ENCODE assay signal across 8 cellular contexts in the genomic region with DNA sequence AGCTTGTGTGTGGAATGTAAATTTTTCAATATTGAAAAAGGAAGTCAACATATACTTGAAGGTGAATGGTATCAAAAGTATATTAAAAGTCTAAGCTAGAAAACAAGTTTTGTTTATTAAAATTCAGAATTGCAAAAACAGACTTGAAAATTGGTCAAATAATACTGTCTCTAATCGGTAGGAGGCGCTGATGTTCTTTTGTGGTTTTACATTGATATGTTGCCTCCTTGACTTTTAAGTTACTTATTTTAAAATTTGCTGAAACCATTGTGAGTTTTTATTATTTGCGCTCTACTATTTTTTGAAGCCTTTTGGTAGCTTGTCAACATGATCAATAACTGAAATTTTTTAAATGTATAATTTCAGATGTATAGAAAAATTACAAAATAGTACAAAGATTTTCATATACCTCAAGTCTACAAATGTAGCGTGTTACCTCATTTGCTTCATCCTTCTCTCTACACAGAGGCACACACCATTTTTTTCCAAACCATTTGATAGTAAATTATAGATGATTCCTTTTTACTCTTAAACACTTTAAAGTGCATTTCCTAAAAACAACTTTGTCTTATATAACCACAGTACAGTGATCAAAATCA. TPM values are rescaled to one million over a fixed set of nuclear protein-coding genes. Genes with fewer than 3 reads are reported as not detected.
DNase-seq lines count a peak whose midpoint lies in the region; ATAC-seq, FAIRE-seq and TF ChIP-seq lines count a peak whose summit lies in the region.

No MANE protein-coding gene starts in this region.

- H3K36me3 ChIP-seq in heart right ventricle (peaks cover 0 to 97% (median 17%) of the 10 kb centered on the region in 9 donors), uterus (no peaks in the 10 kb centered on the region)

- FAIRE-seq in GM12891 (lab: Jason Lieb, UNC): no peak

- H3K9me3 ChIP-seq in heart right ventricle: no peaks in the 10 kb centered on the region
- H3K9me3 ChIP-seq in uterus: no peaks in the 10 kb centered on the region

- H3K27ac ChIP-seq in heart right ventricle: peak overlapping the region in 2 of 10 donors; percentile 5 to 15
- H3K27ac ChIP-seq in uterus: no peak overlapping the region

- DNase-seq in heart right ventricle (peak in 1 of 2 donors; percentile 39), left cardiac atrium (no peak), inferior parietal cortex (ENCODE audit: extremely low spot score) (peak; percentile 60), uterus (no peak), GM12891 (ENCODE audit: insufficient read length, low spot score) (no peak)
- no peak for DNase-seq in activated effector memory CD4-positive, alpha-beta T cell treated with Interleukin-2 at 50 U/mL for 16 hours

- H3K27me3 Mint-ChIP-seq in activated T-helper 17 cell treated with anti-CD3 and anti-CD28 coated beads, Interleukin-2, amount 50 U/mL, for 72 hours: no peaks in the 10 kb centered on the region

- H3K27ac Mint-ChIP-seq in activated T-helper 17 cell treated with anti-CD3 and anti-CD28 coated beads, Interleukin-2, amount 50 U/mL, for 72 hours: peak overlapping the region; percentile 67

- intact Hi-C loops in heart right ventricle (cut with DNase I): loop anchor here in 8 of 10 donors (1.0 to 10.0 kb wide), 11 partner anchors 19 to 279 kb away; a partner anchor contains a TSS
- intact Hi-C loops in left cardiac atrium (cut with DNase I): loop anchor here (5.0 to 10.0 kb wide), 3 partner anchors 71 to 279 kb away; a partner anchor contains a TSS
- intact Hi-C loops in uterus (cut with DNase I; ENCODE audit: low total_unique reads): no loop called here

- H3K4me1 Mint-ChIP-seq in activated T-helper 17 cell treated with anti-CD3 and anti-CD28 coated beads, Interleukin-2, amount 50 U/mL, for 72 hours: peaks cover 14% of the 10 kb centered on the region

- H3K27me3 ChIP-seq in heart right ventricle (no peaks in the 10 kb centered on the region), uterus (no peaks in the 10 kb centered on the region)

- H3K4me3 Mint-ChIP-seq in activated T-helper 17 cell treated with anti-CD3 and anti-CD28 coated beads, Interleukin-2, amount 50 U/mL, for 72 hours: no peak overlapping the region

- TF ChIP-seq CTCF in heart right ventricle (IDR thresholded peaks at IDR 0.05) (peak; percentile 63 to 94 (median 84)), uterus (IDR thresholded peaks at IDR 0.05) (peak; percentile 65 to 84 (median 74))

- H3K4me3 ChIP-seq in heart right ventricle (no peak overlapping the region), uterus (no peak overlapping the region)

- TF ChIP-seq POLR2A in uterus (IDR thresholded peaks at IDR 0.05) (no peak), GM12891 (IDR thresholded peaks at IDR 0.05; ENCODE audit: low read depth, low read length) (no peak)

- peaks cover 0 to 72% (median 56%) of the 10 kb centered on the region in 9 donors for H3K4me1 ChIP-seq in heart right ventricle
- no peaks in the 10 kb centered on the region for H3K4me1 ChIP-seq in uterus

- H3K9me3 Mint-ChIP-seq in activated T-helper 17 cell treated with anti-CD3 and anti-CD28 coated beads, Interleukin-2, amount 50 U/mL, for 72 hours: no peaks in the 10 kb centered on the region

- no peak for ATAC-seq in heart right ventricle
- ATAC-seq in left cardiac atrium: no peak
- ATAC-seq in activated T-helper 17 cell treated with anti-CD3 and anti-CD28 coated beads, Interleukin-2, amount 50 U/mL, for 72 hours (replicated peaks): no peak
- no peak for ATAC-seq in HG03378 (IDR thresholded peaks at IDR 0.05; ENCODE audit: unreplicated experiment)

- 41 to 58% methylated on average over 4 of the region's 4 CpGs for WGBS in heart right ventricle, 2 donors

- H3K36me3 Mint-ChIP-seq in activated T-helper 17 cell treated with anti-CD3 and anti-CD28 coated beads, Interleukin-2, amount 50 U/mL, for 72 hours (ENCODE audit: low read depth): peaks cover 96% of the 10 kb centered on the region

TF ChIP-seq in GM12891, 5 proteins besides CTCF, POLR2A, EP300 and RAD21:
- TF ChIP-seq PAX5 (IDR thresholded peaks at IDR 0.05; ENCODE audit: insufficient read depth, low read length, severe bottlenecking) (no peak), POU2F2 (IDR thresholded peaks at IDR 0.05; ENCODE audit: low read depth, low read length) (no peak), TAF1 (IDR thresholded peaks at IDR 0.05; ENCODE audit: low read depth, low read length) (no peak), POLR2AphosphoS5 (IDR thresholded peaks at IDR 0.05; ENCODE audit: low read depth, low read length) (no peak), SPI1 (IDR thresholded peaks at IDR 0.05; ENCODE audit: low read depth, low read length) (no peak)

RNA-seq across cellular contexts. Expression of a gene that starts 6.9 kb away (rescaled TPM):
- total RNA-seq in heart right ventricle (100 to 1,000 TPM; 181 to 258 (median 214) TPM), left cardiac atrium (100 to 1,000 TPM; 172 to 187 TPM), uterus (100 to 1,000 TPM in 1 of 4 donors, 10 to 100 TPM in 3; 21.8 to 129 (median 44.4) TPM)
- 100 to 1,000 TPM; 178 to 276 TPM for polyA plus RNA-seq in heart right ventricle
- total RNA-seq in activated T-helper 17 cell treated with anti-CD3 and anti-CD28 coated beads, Interleukin-2, amount 50 U/mL, for 72 hours: 100 to 1,000 TPM; 138 to 190 TPM
- 338 TPM for polyA plus RNA-seq in GM12891 (2012; ENCODE audit: low read depth, missing spikeins)
